18 cellular contexts compared by ENCODE assay signal in genomic region chr22:49007013-49007653, GRCh38.
DNase-seq lines count a peak whose midpoint lies in the region; ATAC-seq and TF ChIP-seq lines count a peak whose summit lies in the region.
"Had no signal": no experiment of that assay in that cellular context is flagged by ENCODE, and none has a peak within 500 bp of the region (broad histone marks: within the 10 kb centered on the region; RNA-seq: fewer than 3 reads in every experiment).

No MANE protein-coding gene starts in this region.

- no peaks in the 10 kb centered on the region for H3K9me2 ChIP-seq in hepatocyte (replicated peaks; ENCODE audit: insufficient read depth)

- no peaks in the 10 kb centered on the region for H3K27me3 ChIP-seq in hepatocyte
- peaks cover 3% of the 10 kb centered on the region for H3K27me3 ChIP-seq in prostate gland (replicated peaks; ENCODE audit: insufficient read depth)

- no peak overlapping the region for H3K4me2 ChIP-seq in hepatocyte

- H3K4me3 ChIP-seq in hepatocyte: no peak overlapping the region
- no peak overlapping the region for H3K4me3 ChIP-seq in prostate gland
- H3K4me3 ChIP-seq: HAP-1 had no signal

- ATAC-seq in left ventricle myocardium superior (no peak), HG02884 (IDR thresholded peaks at IDR 0.05; ENCODE audit: unreplicated experiment) (no peak)
- ATAC-seq: Panc1, Right ventricle myocardium inferior had no signal

- H3K4me1 ChIP-seq in hepatocyte (ENCODE audit: insufficient read depth) (no peaks in the 10 kb centered on the region), prostate gland (replicated peaks) (no peaks in the 10 kb centered on the region)
- H3K4me1 ChIP-seq: HAP-1 had no signal

- TF ChIP-seq CTCF in hepatocyte (IDR thresholded peaks at IDR 0.05; ENCODE audit: poor library complexity) (no peak), prostate gland (IDR thresholded peaks at IDR 0.05) (no peak)

- no peaks in the 10 kb centered on the region for H4K20me1 ChIP-seq in hepatocyte (ENCODE audit: insufficient read depth, poor library complexity, severe bottlenecking)

- WGBS in hepatocyte (ENCODE audit: low lambda C conversion rate, missing lambda C conversion rate): 76% methylated on average over 12 of the region's 12 CpGs
- WGBS in prostate gland: 49% methylated on average over 12 of the region's 12 CpGs

- no peaks in the 10 kb centered on the region for H3K79me2 ChIP-seq in hepatocyte

- DNase-seq in cardiac septum (ENCODE audit: low spot score) (peak; percentile 36), left ventricle myocardium superior (no peak), hepatocyte (ENCODE audit: low spot score) (peak; percentile 3), posterior vena cava (ENCODE audit: low spot score) (peak; percentile 50), DMS153 (lab: John Stamatoyannopoulos, UW) (no peak), prostate gland (ENCODE audit: low spot score) (no peak)
- DNase-seq: DMS 273 treated with DMSO at 0.1 percent for 48 hours, Kasumi-1, MM.1S, NCI-H1092 treated with DMSO at 0.1 percent for 48 hours, NCI-H1694, NCI-H2107, NCI-H2227 treated with DMSO at 0.1 percent for 48 hours had no signal

- no peak for TF ChIP-seq POLR2A in prostate gland (IDR thresholded peaks at IDR 0.05)

- intact Hi-C loops in cardiac septum (cut with DNase I) (no loop called here), left ventricle myocardium superior (cut with micrococcal nuclease) (no loop called here), posterior vena cava (cut with DNase I) (no loop called here), prostate gland (cut with DNase I) (no loop called here)

- no peak overlapping the region for H2AFZ ChIP-seq in hepatocyte

- H3K36me3 ChIP-seq in hepatocyte (replicated peaks; ENCODE audit: insufficient read depth, low read depth) (no peaks in the 10 kb centered on the region), prostate gland (no peaks in the 10 kb centered on the region)
- H3K36me3 ChIP-seq: HAP-1 had no signal

- H3K9me3 ChIP-seq in hepatocyte (ENCODE audit: low read depth): no peaks in the 10 kb centered on the region
- no peaks in the 10 kb centered on the region for H3K9me3 ChIP-seq in prostate gland
- H3K9me3 ChIP-seq: HAP-1 had no signal

- H3K27ac ChIP-seq in hepatocyte (no peak overlapping the region), prostate gland (no peak overlapping the region)
- H3K27ac ChIP-seq: C4-2B had no signal

Comparison
In these comparisons a context has a peak if more than half of its experiments do, and no peak if none do; other contexts are left out.
1. DNase-seq: peak in cardiac septum (single experiment), hepatocyte (single experiment) and posterior vena cava (single experiment); none in left ventricle myocardium superior (single experiment), DMS153 (single experiment) and prostate gland (single experiment).